Comparison of ENCODE assay signal across 24 cellular contexts in the genomic region with DNA sequence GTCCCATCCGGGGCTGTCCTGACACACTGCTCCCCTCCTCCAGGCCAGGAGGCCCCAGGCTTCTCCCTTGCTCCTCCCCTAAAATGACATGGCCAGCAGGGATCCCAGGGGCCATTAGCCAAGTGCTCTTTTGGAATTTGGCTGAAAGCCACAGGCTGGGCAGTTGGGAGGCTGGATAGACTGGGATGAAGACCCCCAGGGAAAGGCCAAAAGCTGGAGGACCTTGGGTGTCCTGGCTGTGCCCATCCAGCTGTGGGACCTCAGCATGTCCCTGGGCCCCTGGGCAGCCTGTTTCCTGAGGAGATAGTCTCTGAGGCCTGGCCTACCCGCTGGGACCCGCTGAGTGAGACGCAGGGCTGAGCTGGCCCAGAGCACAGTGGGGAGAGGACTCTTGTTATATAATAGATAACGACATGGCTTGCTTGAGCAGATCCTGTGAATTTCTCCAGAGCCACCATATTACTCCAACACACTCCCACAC.
"Had no signal": no experiment of that assay in that cellular context is flagged by ENCODE, and none has a peak within 500 bp of the region (broad histone marks: within the 10 kb centered on the region; RNA-seq: fewer than 3 reads in every experiment).

No MANE protein-coding gene starts in this region.

- ATAC-seq: activated T-cell treated with anti-CD3 and anti-CD28 coated beads, Interleukin-2, amount 50 U/mL, for 4 hours; activated T-helper 17 cell treated with anti-CD3 and anti-CD28 coated beads, Interleukin-2, amount 50 U/mL, for 72 hours; effector memory CD8-positive, alpha-beta T cell; heart right ventricle; pancreas; stimulated activated naive B cell treated with anti-CD40 and anti-IgM and Interleukin-4, amounts not matched to agents 10 μg/mL and 1 μg/mL and 100 μg/mL, for 72 hours had no signal

- H3K36me3 ChIP-seq: brain microvascular endothelial cell, heart right ventricle, left ventricle myocardium inferior, pancreas, prostate gland, stomach, tibial artery had no signal

- H3K27me3 ChIP-seq: brain microvascular endothelial cell, heart right ventricle, pancreas, stomach, tibial artery had no signal

- H3K4me1 ChIP-seq: prostate gland had no signal

- H3K4me3 ChIP-seq: heart right ventricle, left ventricle myocardium inferior, lung, pancreas, prostate gland, stomach, tibial artery had no signal

- DNase-seq: activated CD4-positive, alpha-beta T cell treated with anti-CD3 and anti-CD28 coated beads for 4 hours; activated CD4-positive, alpha-beta T cell treated with anti-CD3 and anti-CD28 coated beads, Interleukin-2, amount 50 U/mL, for 4 hours; activated gamma-delta T cell treated with Interleukin-2 at 50 U/mL for 16 hours; activated naive CD4-positive, alpha-beta T cell treated with anti-CD3 and anti-CD28 coated beads, Interleukin-2, amount 50 U/mL, for 16 hours; activated T-cell treated with anti-CD3 and anti-CD28 coated beads, Interleukin-2, amount 50 U/mL, for 4 hours; amniotic stem cell; brain microvascular endothelial cell; cortex of kidney; effector memory CD8-positive, alpha-beta T cell; heart right ventricle; left ventricle myocardium inferior; naive B cell; nephron progenitor cell; pancreas; stimulated activated CD4-positive, alpha-beta T cell treated with anti-CD3 and anti-CD28 coated beads, Interleukin-15, amount 100 ng/mL, for 24 hours; stimulated activated CD4-positive, alpha-beta T cell treated with anti-CD3 and anti-CD28 coated beads, Interleukin-2, amount 100 ng/mL, for 24 hours; stimulated activated naive B cell treated with anti-CD40 and anti-IgM and Interleukin-4, amounts not matched to agents 10 μg/mL and 1 μg/mL and 100 μg/mL, for 72 hours; stomach; tibial artery had no signal

- FAIRE-seq: astrocyte, endothelial cell of umbilical vein, pancreas had no signal

- H3K27ac ChIP-seq: brain microvascular endothelial cell, heart right ventricle, left ventricle myocardium inferior, pancreas, prostate gland, stomach, tibial artery had no signal

- H3K9me3 ChIP-seq: heart right ventricle, left ventricle myocardium inferior, pancreas, prostate gland, stomach, tibial artery had no signal
